2 cellular contexts compared by ENCODE assay signal in the genomic region with DNA sequence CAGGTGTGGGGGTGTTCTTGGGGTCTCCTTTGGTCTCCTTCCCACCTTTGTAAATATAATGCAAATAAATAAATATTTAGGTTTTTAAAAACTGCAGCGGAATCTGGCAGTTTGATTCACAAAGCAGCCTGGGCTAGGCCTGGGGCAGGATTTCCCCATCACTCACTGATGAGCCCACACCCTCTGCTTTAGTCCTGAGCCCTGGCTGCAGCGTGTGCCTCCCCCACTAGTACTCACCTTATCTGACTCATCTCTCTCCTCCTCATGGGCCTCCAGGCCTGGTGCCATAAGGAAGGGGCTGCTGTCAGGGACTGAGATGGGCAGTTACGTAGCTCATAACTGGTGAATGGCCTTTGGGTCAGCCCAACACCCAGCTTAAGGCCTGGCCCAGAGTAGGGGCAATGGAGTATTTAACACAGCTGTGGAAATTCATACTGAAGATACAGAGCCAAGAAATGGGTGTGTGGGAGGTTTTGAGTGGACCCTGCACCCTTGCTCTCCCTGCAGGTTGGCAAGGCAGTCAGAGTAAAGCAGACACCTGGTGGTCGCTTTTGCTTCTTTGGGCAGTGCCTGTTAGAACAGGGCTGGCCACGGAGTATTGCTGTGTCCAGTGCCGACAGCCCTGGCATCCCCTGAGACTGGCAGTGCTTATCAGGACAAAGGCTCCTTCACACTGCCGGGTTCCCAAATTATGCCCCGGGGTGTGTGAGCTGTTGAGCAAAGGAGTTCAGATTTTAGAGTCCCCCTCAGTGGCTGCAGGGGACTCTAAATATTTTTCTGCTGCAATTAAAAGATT.
TF ChIP-seq lines count a peak whose summit lies in the region.

No MANE protein-coding gene starts in this region.

TF ChIP-seq in A549, 52 proteins besides CTCF, POLR2A, EP300 and RAD21 (continued from another document):
- TF ChIP-seq, protein P1, sequence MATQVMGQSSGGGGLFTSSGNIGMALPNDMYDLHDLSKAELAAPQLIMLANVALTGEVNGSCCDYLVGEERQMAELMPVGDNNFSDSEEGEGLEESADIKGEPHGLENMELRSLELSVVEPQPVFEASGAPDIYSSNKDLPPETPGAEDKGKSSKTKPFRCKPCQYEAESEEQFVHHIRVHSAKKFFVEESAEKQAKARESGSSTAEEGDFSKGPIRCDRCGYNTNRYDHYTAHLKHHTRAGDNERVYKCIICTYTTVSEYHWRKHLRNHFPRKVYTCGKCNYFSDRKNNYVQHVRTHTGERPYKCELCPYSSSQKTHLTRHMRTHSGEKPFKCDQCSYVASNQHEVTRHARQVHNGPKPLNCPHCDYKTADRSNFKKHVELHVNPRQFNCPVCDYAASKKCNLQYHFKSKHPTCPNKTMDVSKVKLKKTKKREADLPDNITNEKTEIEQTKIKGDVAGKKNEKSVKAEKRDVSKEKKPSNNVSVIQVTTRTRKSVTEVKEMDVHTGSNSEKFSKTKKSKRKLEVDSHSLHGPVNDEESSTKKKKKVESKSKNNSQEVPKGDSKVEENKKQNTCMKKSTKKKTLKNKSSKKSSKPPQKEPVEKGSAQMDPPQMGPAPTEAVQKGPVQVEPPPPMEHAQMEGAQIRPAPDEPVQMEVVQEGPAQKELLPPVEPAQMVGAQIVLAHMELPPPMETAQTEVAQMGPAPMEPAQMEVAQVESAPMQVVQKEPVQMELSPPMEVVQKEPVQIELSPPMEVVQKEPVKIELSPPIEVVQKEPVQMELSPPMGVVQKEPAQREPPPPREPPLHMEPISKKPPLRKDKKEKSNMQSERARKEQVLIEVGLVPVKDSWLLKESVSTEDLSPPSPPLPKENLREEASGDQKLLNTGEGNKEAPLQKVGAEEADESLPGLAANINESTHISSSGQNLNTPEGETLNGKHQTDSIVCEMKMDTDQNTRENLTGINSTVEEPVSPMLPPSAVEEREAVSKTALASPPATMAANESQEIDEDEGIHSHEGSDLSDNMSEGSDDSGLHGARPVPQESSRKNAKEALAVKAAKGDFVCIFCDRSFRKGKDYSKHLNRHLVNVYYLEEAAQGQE (IDR thresholded peaks at IDR 0.05): no peak
- TF ChIP-seq GATA3 (IDR thresholded peaks at IDR 0.05; ENCODE audit: borderline replicate concordance) (no peak), CHD4 (IDR thresholded peaks at IDR 0.05; ENCODE audit: borderline replicate concordance) (no peak), CEBPB (IDR thresholded peaks at IDR 0.05) (no peak), PHF8 (IDR thresholded peaks at IDR 0.05; ENCODE audit: borderline replicate concordance, low read depth) (no peak)

TF ChIP-seq in GM23338, 12 proteins besides CTCF, POLR2A, EP300 and RAD21 (continued from another document):
- TF ChIP-seq, protein P1 (IDR thresholded peaks at IDR 0.05; ENCODE audit: unreplicated experiment): no peak
- TF ChIP-seq STAT1 (IDR thresholded peaks at IDR 0.05; ENCODE audit: unreplicated experiment) (no peak), EZH2phosphoT487 (IDR thresholded peaks at IDR 0.05; ENCODE audit: unreplicated experiment) (no peak), CREB1 (CRISPR knock-in tag; IDR thresholded peaks at IDR 0.05; ENCODE audit: low read depth) (no peak), ZNF331 (CRISPR knock-in tag; IDR thresholded peaks at IDR 0.05; ENCODE audit: low read depth) (no peak), EZH2 (IDR thresholded peaks at IDR 0.05; ENCODE audit: low read depth, unreplicated experiment) (no peak)
- TF ChIP-seq, protein P2, sequence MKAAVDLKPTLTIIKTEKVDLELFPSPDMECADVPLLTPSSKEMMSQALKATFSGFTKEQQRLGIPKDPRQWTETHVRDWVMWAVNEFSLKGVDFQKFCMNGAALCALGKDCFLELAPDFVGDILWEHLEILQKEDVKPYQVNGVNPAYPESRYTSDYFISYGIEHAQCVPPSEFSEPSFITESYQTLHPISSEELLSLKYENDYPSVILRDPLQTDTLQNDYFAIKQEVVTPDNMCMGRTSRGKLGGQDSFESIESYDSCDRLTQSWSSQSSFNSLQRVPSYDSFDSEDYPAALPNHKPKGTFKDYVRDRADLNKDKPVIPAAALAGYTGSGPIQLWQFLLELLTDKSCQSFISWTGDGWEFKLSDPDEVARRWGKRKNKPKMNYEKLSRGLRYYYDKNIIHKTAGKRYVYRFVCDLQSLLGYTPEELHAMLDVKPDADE (IDR thresholded peaks at IDR 0.05): no peak
